ENCODE assay signal across 18 cellular contexts in genomic region chrX:16199343-16199742, GRCh38. TPM values are rescaled to one million over a fixed set of nuclear protein-coding genes. Genes with fewer than 3 reads are reported as not detected.
A peak's percentile ranks its signal among the peaks of the same experiment; 100 is the strongest.
DNase-seq lines count a peak whose midpoint lies in the region; ATAC-seq, FAIRE-seq and TF ChIP-seq lines count a peak whose summit lies in the region.
"Had no signal": no experiment of that assay in that cellular context is flagged by ENCODE, and none has a peak within 500 bp of the region (broad histone marks: within the 10 kb centered on the region; RNA-seq: fewer than 3 reads in every experiment).

No MANE protein-coding gene starts in this region.

- H4K91ac ChIP-seq in neuronal stem cell (ENCODE audit: low read depth, low read length, poor library complexity) = no peak overlapping the region

- CTCF ChIA-PET in A549 (lab: Yijun Ruan, JAX) = no interaction called here
- CTCF ChIA-PET in WTC11 (lab: Charles Lee) = interaction anchor here (1.0 kb wide), 1 partner anchor 13 kb away, joined by 3 read pairs; no protein-coding TSS in a partner anchor

- H2AFZ ChIP-seq in neuronal stem cell (ENCODE audit: low read length) = no peak overlapping the region

- 0 out of 2 replicates have a peak overlapping the region, but pooled peaks have one; percentile 38 for H3K9ac ChIP-seq in HUES48 (ENCODE audit: low read depth, low read length)
- H3K9ac ChIP-seq in neuronal stem cell (ENCODE audit: low read depth, low read length, poor library complexity) = no peak overlapping the region
- H3K9ac ChIP-seq: BLaER1 had no signal

- H3K27me3 ChIP-seq in HUES48 (ENCODE audit: control insufficient read depth, insufficient read depth, low read length) (no peaks in the 10 kb centered on the region), neuronal stem cell (ENCODE audit: control insufficient read depth in 3 of 3, insufficient read depth in 3 of 3, low read depth in 1 of 3, low read length in 3 of 3) (peaks cover 0 to 11% (median 0%) of the 10 kb centered on the region in 3 experiments)

- H2AK5ac ChIP-seq in neuronal stem cell (ENCODE audit: low read depth, low read length) = no peak overlapping the region

- POLR2A ChIA-PET in A549 (lab: Yijun Ruan, JAX) (no interaction called here), WTC11 (lab: Charles Lee) (no interaction called here)

- no peaks in the 10 kb centered on the region for H3K79me1 ChIP-seq in neuronal stem cell (ENCODE audit: low read depth, low read length)

- H3K9me3 ChIP-seq in A549 (no peaks in the 10 kb centered on the region), HUES48 (ENCODE audit: control insufficient read depth, insufficient read depth, low read length) (no peaks in the 10 kb centered on the region), neuronal stem cell (replicated peaks in 1 of 2; ENCODE audit: control insufficient read depth in 2 of 2, insufficient read depth in 1 of 2, low read depth in 1 of 2, low read length in 2 of 2) (no peaks in the 10 kb centered on the region)
- H3K9me3 ChIP-seq: BLaER1, Caco-2 had no signal

- no peak overlapping the region for H2BK120ac ChIP-seq in neuronal stem cell (ENCODE audit: low read depth, low read length)

- no peak for TF ChIP-seq EP300 in A549 (IDR thresholded peaks at IDR 0.05)

- peaks cover 19% of the 10 kb centered on the region for H3K9me3 Mint-ChIP-seq in WTC11
- H3K9me3 Mint-ChIP-seq: IgD-negative memory B cell had no signal

- peak; percentile 51 for FAIRE-seq in A549 (lab: Jason Lieb, UNC)
- FAIRE-seq: H54 had no signal

- no peak overlapping the region for H3K14ac ChIP-seq in neuronal stem cell (ENCODE audit: low read length)

- no peak for TF ChIP-seq POLR2A in A549 (IDR thresholded peaks at IDR 0.05; ENCODE audit: low read length)

- H3K27me3 Mint-ChIP-seq in WTC11 (ENCODE audit: low read depth) = no peaks in the 10 kb centered on the region

- H3K4me1 ChIP-seq in A549 (no peaks in the 10 kb centered on the region), HUES48 (ENCODE audit: control insufficient read depth, insufficient read depth, low read length) (peaks cover 25% of the 10 kb centered on the region), neuronal stem cell (ENCODE audit: control insufficient read depth in 2 of 2, insufficient read depth in 1 of 2, low read depth in 1 of 2, low read length in 2 of 2) (no peaks in the 10 kb centered on the region)
- H3K4me1 ChIP-seq: BLaER1, Caco-2 had no signal

- WGBS in A549 (ENCODE audit: missing lambda C conversion rate) = 45% methylated on average over 1 of the region's 1 CpG
- no CpG with 5 or more reads among the region's 1 CpG for WGBS in neuronal stem cell (ENCODE audit: extremely low coverage in 2 of 2, insufficient read length in 2 of 2, insufficient replicate concordance in 1 of 2), 2 donors

- no peak for TF ChIP-seq RAD21 in A549 (conservative IDR thresholded peaks at IDR 0.05 in 1 of 2, IDR thresholded peaks at IDR 0.05 in 1 of 2)

- H3K4me1 Mint-ChIP-seq in WTC11 = peaks cover 38% of the 10 kb centered on the region
- H3K4me1 Mint-ChIP-seq: CD8-positive, alpha-beta memory T cell; IgD-negative memory B cell had no signal

- H3K4me3 ChIP-seq in A549 (no peak overlapping the region), HUES48 (ENCODE audit: low read depth, low read length) (no peak overlapping the region; the same call in 1 of the 2 replicates), neuronal stem cell (ENCODE audit: low read length in 2 of 2) (no peak overlapping the region)
- H3K4me3 ChIP-seq: BLaER1 had no signal

- no peak overlapping the region for H3K4me2 ChIP-seq in A549
- no peak overlapping the region for H3K4me2 ChIP-seq in neuronal stem cell (ENCODE audit: insufficient read depth, low read length, poor library complexity, severe bottlenecking)
- H3K4me2 ChIP-seq: BLaER1 had no signal

- peaks cover 16% of the 10 kb centered on the region; the same call in 1 of the 2 replicates for H3K36me3 Mint-ChIP-seq in WTC11
- H3K36me3 Mint-ChIP-seq: CD8-positive, alpha-beta memory T cell; IgD-negative memory B cell had no signal

- TF ChIP-seq CTCF in A549 (IDR thresholded peaks at IDR 0.05) = no peak
- no peak for TF ChIP-seq CTCF in WTC11 (IDR thresholded peaks at IDR 0.05)

- no peak overlapping the region for H2BK12ac ChIP-seq in neuronal stem cell (ENCODE audit: low read length)

- no peak overlapping the region for H3K23ac ChIP-seq in neuronal stem cell (ENCODE audit: low read depth, low read length, poor library complexity)

- peak overlapping the region; percentile 83 for H3K27ac Mint-ChIP-seq in WTC11
- H3K27ac Mint-ChIP-seq: CD8-positive, alpha-beta memory T cell; IgD-negative memory B cell had no signal

- no peak overlapping the region for H3K4me3 Mint-ChIP-seq in WTC11
- H3K4me3 Mint-ChIP-seq: CD8-positive, alpha-beta memory T cell had no signal

- H3K27ac ChIP-seq in A549 (no peak overlapping the region), HUES48 (ENCODE audit: low read depth, low read length) (peak overlapping the region; percentile 92), neuronal stem cell (replicated peaks; ENCODE audit: low read length) (no peak overlapping the region)
- H3K27ac ChIP-seq: 22Rv1, BLaER1, HL-60 had no signal

- no peak overlapping the region for H4K8ac ChIP-seq in neuronal stem cell (ENCODE audit: low read depth, low read length)

- DNase-seq in A549 (ENCODE audit: low read depth in 1 of 2, low spot score in 1 of 2) (no peak), WTC11 (ENCODE audit: low spot score) (no peak), iPS DF 19.7 (ENCODE audit: low read depth, low spot score) (peak; percentile 79), NCI-H2227 treated with DMSO at 0.1 percent for 48 hours (lab: John Stamatoyannopoulos, UW) (no peak), neuronal stem cell (ENCODE audit: low spot score) (no peak)
- DNase-seq: AML-193; Caco-2; CD8-positive, alpha-beta memory T cell; DND-41; GF-D8 had no signal

- no peak overlapping the region for H2BK15ac ChIP-seq in neuronal stem cell (ENCODE audit: low read length)

- ATAC-seq in A549 (no peak), WTC11 (peak; percentile 88), GM18498 (IDR thresholded peaks at IDR 0.05; ENCODE audit: unreplicated experiment) (no peak), GM21576 (IDR thresholded peaks at IDR 0.05; ENCODE audit: unreplicated experiment) (no peak)

- H3K4ac ChIP-seq in neuronal stem cell (ENCODE audit: low read length) = no peak overlapping the region

- no peak overlapping the region for H3K18ac ChIP-seq in neuronal stem cell (ENCODE audit: low read length)

- H2BK5ac ChIP-seq in neuronal stem cell (ENCODE audit: low read length) = no peak overlapping the region

- H3K36me3 ChIP-seq in HUES48 (ENCODE audit: control insufficient read depth, insufficient read depth, low read length) (no peaks in the 10 kb centered on the region), neuronal stem cell (replicated peaks in 1 of 2; ENCODE audit: control insufficient read depth in 2 of 2, insufficient read depth in 2 of 2, low read length in 2 of 2) (no peaks in the 10 kb centered on the region)
- H3K36me3 ChIP-seq: BLaER1 had no signal

TF ChIP-seq in A549, 52 proteins besides CTCF, POLR2A, EP300 and RAD21 (continues in another document):
- TF ChIP-seq EHMT2 (IDR thresholded peaks at IDR 0.05; ENCODE audit: low read depth) (no peak), FOSB (CRISPR knock-in tag; IDR thresholded peaks at IDR 0.05) (no peak), E2F6 (IDR thresholded peaks at IDR 0.05; ENCODE audit: borderline replicate concordance, low read depth) (no peak), HEYL (CRISPR knock-in tag; IDR thresholded peaks at IDR 0.05) (no peak), BCL3 (IDR thresholded peaks at IDR 0.05) (no peak)

TF ChIP-seq in WTC11, 78 proteins besides CTCF, POLR2A, EP300 and RAD21:
- TF ChIP-seq ZNF121 (CRISPR knock-in tag; IDR thresholded peaks at IDR 0.05) = no peak
- TF ChIP-seq, protein P1, sequence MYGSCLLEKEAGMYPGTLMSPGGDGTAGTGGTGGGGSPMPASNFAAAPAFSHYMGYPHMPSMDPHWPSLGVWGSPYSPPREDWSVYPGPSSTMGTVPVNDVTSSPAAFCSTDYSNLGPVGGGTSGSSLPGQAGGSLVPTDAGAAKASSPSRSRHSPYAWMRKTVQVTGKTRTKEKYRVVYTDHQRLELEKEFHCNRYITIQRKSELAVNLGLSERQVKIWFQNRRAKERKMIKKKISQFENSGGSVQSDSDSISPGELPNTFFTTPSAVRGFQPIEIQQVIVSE (CRISPR knock-in tag; IDR thresholded peaks at IDR 0.05; ENCODE audit: borderline replicate concordance) = no peak
- TF ChIP-seq, protein P2, sequence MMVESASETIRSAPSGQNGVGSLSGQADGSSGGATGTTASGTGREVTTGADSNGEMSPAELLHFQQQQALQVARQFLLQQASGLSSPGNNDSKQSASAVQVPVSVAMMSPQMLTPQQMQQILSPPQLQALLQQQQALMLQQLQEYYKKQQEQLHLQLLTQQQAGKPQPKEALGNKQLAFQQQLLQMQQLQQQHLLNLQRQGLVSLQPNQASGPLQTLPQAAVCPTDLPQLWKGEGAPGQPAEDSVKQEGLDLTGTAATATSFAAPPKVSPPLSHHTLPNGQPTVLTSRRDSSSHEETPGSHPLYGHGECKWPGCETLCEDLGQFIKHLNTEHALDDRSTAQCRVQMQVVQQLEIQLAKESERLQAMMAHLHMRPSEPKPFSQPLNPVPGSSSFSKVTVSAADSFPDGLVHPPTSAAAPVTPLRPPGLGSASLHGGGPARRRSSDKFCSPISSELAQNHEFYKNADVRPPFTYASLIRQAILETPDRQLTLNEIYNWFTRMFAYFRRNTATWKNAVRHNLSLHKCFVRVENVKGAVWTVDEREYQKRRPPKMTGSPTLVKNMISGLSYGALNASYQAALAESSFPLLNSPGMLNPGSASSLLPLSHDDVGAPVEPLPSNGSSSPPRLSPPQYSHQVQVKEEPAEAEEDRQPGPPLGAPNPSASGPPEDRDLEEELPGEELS (CRISPR knock-in tag; IDR thresholded peaks at IDR 0.05) = no peak
- TF ChIP-seq ATF1 (CRISPR knock-in tag; IDR thresholded peaks at IDR 0.05) = no peak

RNA-seq across cellular contexts. Expression of gene MAGEB17, which starts 32.1 kb away (rescaled TPM):
- polyA plus RNA-seq in A549 (2011; rRNA removed) = not detected in 2 replicates
- not detected in 2 replicates for polyA plus RNA-seq in A549 (2012; cell fraction: cytosol; rRNA removed)
- polyA plus RNA-seq in A549 (2012; cell fraction: nucleus; rRNA removed) = 0.06 TPM in 1 of 2 replicates, not detected in the other
- not detected in 3 replicates for polyA plus RNA-seq in A549 (2017; fragmentation: RNase III; extraction: RNeasy Plus Mini Kit Qiagen cat#74134 plus additional on column Dnase treatment)
- not detected in 2 replicates for polyA minus RNA-seq in A549 (2011; rRNA and poly(A)+ RNA removed)
- 0.27 to 0.63 TPM (median 0.41 TPM) in 3 replicates for total RNA-seq in WTC11 (2021)
- polyA plus RNA-seq in neuronal stem cell (2013, experiment 1 of 2) = not detected
- polyA plus RNA-seq in neuronal stem cell (2013, experiment 2 of 2) = not detected
- total RNA-seq: Caco-2; CD8-positive, alpha-beta memory T cell had no signal
- polyA plus RNA-seq: CD8-positive, alpha-beta memory T cell had no signal
